In the genomic region with DNA sequence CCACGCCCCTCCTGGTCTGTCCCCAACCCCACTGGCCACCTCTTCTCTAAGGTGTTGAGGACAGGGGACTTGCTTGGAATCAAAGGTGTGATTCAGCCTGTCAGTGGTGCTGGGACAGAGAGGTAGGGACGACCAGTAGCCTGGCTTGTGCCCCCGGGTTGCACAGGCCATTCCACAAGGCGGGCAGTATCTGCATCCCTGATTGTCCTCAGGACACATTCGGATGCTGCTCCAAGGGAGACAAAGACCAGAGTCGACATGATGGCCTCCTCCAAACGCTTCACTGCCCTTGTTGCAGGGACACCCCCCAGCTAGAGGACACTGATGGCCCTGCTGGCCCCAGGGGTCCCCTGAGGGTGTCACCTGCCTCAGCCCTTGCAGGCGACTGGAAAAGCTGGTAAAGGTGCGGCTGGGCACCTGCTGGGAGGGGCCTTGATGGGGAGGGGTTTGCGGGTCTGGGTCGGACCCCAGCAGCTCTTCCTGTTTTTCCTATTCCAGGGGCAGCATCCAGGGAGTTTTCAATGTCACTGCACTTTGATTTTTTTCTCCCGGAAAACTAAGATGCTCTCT, we compare ENCODE assay signal across 15 cellular contexts.
A peak's percentile ranks its signal among the peaks of the same experiment; 100 is the strongest.
DNase-seq lines count a peak whose midpoint lies in the region; ATAC-seq and TF ChIP-seq lines count a peak whose summit lies in the region.
"Had no signal": no experiment of that assay in that cellular context is flagged by ENCODE, and none has a peak within 500 bp of the region (broad histone marks: within the 10 kb centered on the region; RNA-seq: fewer than 3 reads in every experiment).

No MANE protein-coding gene starts in this region.

- 79 to 83% (median 82%) methylated on average over 12 of the region's 12 CpGs for WGBS in psoas muscle, 3 donors

- H3K4me3 ChIP-seq in H7 (ENCODE audit: insufficient read depth, low read depth, low read length), result no peak overlapping the region
- no peak overlapping the region for H3K4me3 ChIP-seq in psoas muscle
- no peak overlapping the region for H3K4me3 ChIP-seq in left lung
- H3K4me3 ChIP-seq: A549 had no signal

- H3K9me3 ChIP-seq in psoas muscle (no peaks in the 10 kb centered on the region), left lung (no peaks in the 10 kb centered on the region)
- H3K9me3 ChIP-seq: A549 had no signal

- H3K36me3 ChIP-seq in H7 (replicated peaks; ENCODE audit: control insufficient read depth, insufficient read depth, low read length) (no peaks in the 10 kb centered on the region), psoas muscle (ENCODE audit: insufficient read depth in 1 of 2, low read depth in 1 of 2) (no peaks in the 10 kb centered on the region), left lung (no peaks in the 10 kb centered on the region)

- no peak overlapping the region for H3K27ac ChIP-seq in psoas muscle
- H3K27ac ChIP-seq in left lung, result no peak overlapping the region
- H3K27ac ChIP-seq: A549 had no signal

- intact Hi-C loops in psoas muscle (cut with DNase I) (no loop called here), left lung (cut with DNase I) (no loop called here)

- ATAC-seq in psoas muscle (no peak), left lung (no peak)
- ATAC-seq: A549, PC-3 had no signal

- H3K27me3 ChIP-seq in H7 (ENCODE audit: control insufficient read depth, insufficient read depth, low read length), result no peaks in the 10 kb centered on the region
- H3K27me3 ChIP-seq in psoas muscle (ENCODE audit: insufficient read depth in 3 of 3, low read length in 2 of 3), result no peaks in the 10 kb centered on the region
- no peaks in the 10 kb centered on the region for H3K27me3 ChIP-seq in left lung

- H3K4me1 ChIP-seq in psoas muscle, result no peaks in the 10 kb centered on the region
- no peaks in the 10 kb centered on the region for H3K4me1 ChIP-seq in left lung
- H3K4me1 ChIP-seq: A549 had no signal

- TF ChIP-seq CTCF in psoas muscle (IDR thresholded peaks at IDR 0.05), result no peak
- TF ChIP-seq CTCF in left lung (IDR thresholded peaks at IDR 0.05), result no peak

- peak; percentile 28 for DNase-seq in H7
- DNase-seq in NCI-H146 (lab: John Stamatoyannopoulos, UW), result peak; percentile 70
- DNase-seq in activated CD8-positive, alpha-beta memory T cell treated with anti-CD3 and anti-CD28 coated beads, Interleukin-2, amount 50 U/mL, for 48 hours, result peak; percentile 22
- DNase-seq in mesenteric fat pad (ENCODE audit: low spot score), result peak; percentile 67
- no peak for DNase-seq in psoas muscle
- DNase-seq in left lung, result no peak
- no peak for DNase-seq in anterior cingulate cortex (lab: John Stamatoyannopoulos, UW)
- DNase-seq in stimulated activated CD4-positive, alpha-beta T cell treated with anti-CD3 and anti-CD28 coated beads, Interleukin-15, amount 100 ng/mL, for 24 hours, result no peak
- DNase-seq: GDM1, MV-4-11, NCI-H1930, NCI-H226, NCI-H524 treated with DMSO at 0.1 percent for 48 hours had no signal

Comparison
In these comparisons a context has a peak if more than half of its experiments do, and no peak if none do; other contexts are left out.
1. DNase-seq: peak in H7 (single experiment), NCI-H146 (single experiment), activated CD8-positive, alpha-beta memory T cell treated with anti-CD3 and anti-CD28 coated beads, Interleukin-2, amount 50 U/mL, for 48 hours (single experiment) and mesenteric fat pad (single experiment); none in psoas muscle (0 of 2), left lung (0 of 2), anterior cingulate cortex (0 of 58) and stimulated activated CD4-positive, alpha-beta T cell treated with anti-CD3 and anti-CD28 coated beads, Interleukin-15, amount 100 ng/mL, for 24 hours (single experiment).